Comparison of ENCODE assay signal across 15 cellular contexts in genomic region chr7:74193913-74194312, GRCh38. TPM values are rescaled to one million over a fixed set of nuclear protein-coding genes. Genes with fewer than 3 reads are reported as not detected.
DNase-seq lines count a peak whose midpoint lies in the region; ATAC-seq and TF ChIP-seq lines count a peak whose summit lies in the region.
"Had no signal": no experiment of that assay in that cellular context is flagged by ENCODE, and none has a peak within 500 bp of the region (broad histone marks: within the 10 kb centered on the region; RNA-seq: fewer than 3 reads in every experiment).

No MANE protein-coding gene starts in this region.

- peaks cover 3% of the 10 kb centered on the region for H3K4me1 ChIP-seq in endodermal cell (ENCODE audit: control insufficient read depth, insufficient read depth, low read length)

- peak; percentile 32 for TF ChIP-seq CTCF in endodermal cell (conservative IDR thresholded peaks at IDR 0.05)

- no peaks in the 10 kb centered on the region for H3K27me3 Mint-ChIP-seq in activated T-cell treated with anti-CD3 and anti-CD28 coated beads, Interleukin-2, amount 50 U/mL, for 24 hours
- H3K27me3 Mint-ChIP-seq in T-helper 17 cell (no peaks in the 10 kb centered on the region), endodermal cell (ENCODE audit: insufficient read depth) (no peaks in the 10 kb centered on the region)

- H3K27ac ChIP-seq in endodermal cell (ENCODE audit: low read depth, low read length), result no peak overlapping the region

- no peak overlapping the region for H3K9ac ChIP-seq in endodermal cell (ENCODE audit: extremely low read depth, low read length, poor library complexity, severe bottlenecking)

- no peak overlapping the region for H3K4me3 Mint-ChIP-seq in activated T-cell treated with anti-CD3 and anti-CD28 coated beads, Interleukin-2, amount 50 U/mL, for 24 hours
- no peak overlapping the region for H3K4me3 Mint-ChIP-seq in T-helper 17 cell
- H3K4me3 Mint-ChIP-seq in endodermal cell, result no peak overlapping the region
- H3K4me3 Mint-ChIP-seq in stimulated activated effector memory CD8-positive, alpha-beta T cell treated with anti-CD3 and anti-CD28 coated beads, Interleukin-12 subunit alpha, Interleukin-12 subunit beta, amount 100 ng/mL, for 72 hours, result no peak overlapping the region

- WGBS in endodermal cell (ENCODE audit: insufficient coverage in 1 of 2, insufficient read length in 1 of 2), 2 experiments, result 96 to 100% methylated on average over 6 to 7 of the region's 7 CpGs

- peaks cover 10% of the 10 kb centered on the region for H3K4me1 Mint-ChIP-seq in activated T-cell treated with anti-CD3 and anti-CD28 coated beads, Interleukin-2, amount 50 U/mL, for 24 hours (ENCODE audit: low read depth)
- H3K4me1 Mint-ChIP-seq in T-helper 17 cell (peaks cover 5% of the 10 kb centered on the region), endodermal cell (no peaks in the 10 kb centered on the region)
- peaks cover 5% of the 10 kb centered on the region for H3K4me1 Mint-ChIP-seq in stimulated activated effector memory CD8-positive, alpha-beta T cell treated with anti-CD3 and anti-CD28 coated beads, Interleukin-12 subunit alpha, Interleukin-12 subunit beta, amount 100 ng/mL, for 72 hours

- H3K27ac Mint-ChIP-seq in activated T-cell treated with anti-CD3 and anti-CD28 coated beads, Interleukin-2, amount 50 U/mL, for 24 hours, result peak overlapping the region; percentile 48
- H3K27ac Mint-ChIP-seq in T-helper 17 cell (peak overlapping the region; percentile 16), endodermal cell (no peak overlapping the region)
- H3K27ac Mint-ChIP-seq in stimulated activated effector memory CD8-positive, alpha-beta T cell treated with anti-CD3 and anti-CD28 coated beads, Interleukin-12 subunit alpha, Interleukin-12 subunit beta, amount 100 ng/mL, for 72 hours, result peak overlapping the region; percentile 37

- no peaks in the 10 kb centered on the region for H3K9me3 Mint-ChIP-seq in activated T-cell treated with anti-CD3 and anti-CD28 coated beads, Interleukin-2, amount 50 U/mL, for 24 hours
- H3K9me3 Mint-ChIP-seq in endodermal cell, result no peaks in the 10 kb centered on the region
- H3K9me3 Mint-ChIP-seq in stimulated activated effector memory CD8-positive, alpha-beta T cell treated with anti-CD3 and anti-CD28 coated beads, Interleukin-12 subunit alpha, Interleukin-12 subunit beta, amount 100 ng/mL, for 72 hours, result no peaks in the 10 kb centered on the region

- H3K9me3 ChIP-seq in T-helper 17 cell (ENCODE audit: control insufficient read depth, low read length, poor library complexity, severe bottlenecking) (no peaks in the 10 kb centered on the region), endodermal cell (ENCODE audit: control insufficient read depth, low read length) (no peaks in the 10 kb centered on the region)

- H3K36me3 Mint-ChIP-seq in activated T-cell treated with anti-CD3 and anti-CD28 coated beads, Interleukin-2, amount 50 U/mL, for 24 hours (ENCODE audit: low read depth), result peaks cover 96% of the 10 kb centered on the region
- H3K36me3 Mint-ChIP-seq in T-helper 17 cell (ENCODE audit: low read depth) (peaks cover 4% of the 10 kb centered on the region), endodermal cell (ENCODE audit: low read depth) (peaks cover 79% of the 10 kb centered on the region)
- H3K36me3 Mint-ChIP-seq in stimulated activated effector memory CD8-positive, alpha-beta T cell treated with anti-CD3 and anti-CD28 coated beads, Interleukin-12 subunit alpha, Interleukin-12 subunit beta, amount 100 ng/mL, for 72 hours, result peaks cover 98% of the 10 kb centered on the region

- H3K27me3 ChIP-seq in endodermal cell (ENCODE audit: control insufficient read depth, insufficient read depth, low read length, poor library complexity, severe bottlenecking), result no peaks in the 10 kb centered on the region

- H3K4me3 ChIP-seq in endodermal cell (ENCODE audit: low read length), result no peak overlapping the region

- H3K36me3 ChIP-seq in endodermal cell (ENCODE audit: control insufficient read depth, insufficient read depth, low read length), result peaks cover 75% of the 10 kb centered on the region

- no peak for ATAC-seq in T-helper 17 cell
- no peak for ATAC-seq in stimulated activated effector memory CD8-positive, alpha-beta T cell treated with anti-CD3 and anti-CD28 coated beads, Interleukin-12 subunit alpha, Interleukin-12 subunit beta, amount 100 ng/mL, for 72 hours
- no peak for ATAC-seq in HG03039 (IDR thresholded peaks at IDR 0.05; ENCODE audit: unreplicated experiment)

- DNase-seq in activated T-cell treated with anti-CD3 and anti-CD28 coated beads, Interleukin-2, amount 50 U/mL, for 24 hours, result no peak
- no peak for DNase-seq in activated T-cell treated with anti-CD3 and anti-CD28 coated beads, Interleukin-2, amount 50 U/mL, for 48 hours
- DNase-seq in T-helper 17 cell, result no peak
- DNase-seq in endodermal cell, result no peak
- DNase-seq in stimulated activated effector memory CD8-positive, alpha-beta T cell treated with anti-CD3 and anti-CD28 coated beads, Interleukin-12 subunit alpha, Interleukin-12 subunit beta, amount 100 ng/mL, for 72 hours (ENCODE audit: low spot score in 2 of 2), result no peak
- no peak for DNase-seq in stimulated activated CD4-positive, alpha-beta T cell treated with anti-CD3 and anti-CD28 coated beads, Interleukin-4, amount 100 ng/mL, for 4 hours
- no peak for DNase-seq in stimulated activated CD4-positive, alpha-beta T cell treated with anti-CD3 and anti-CD28 coated beads, Interleukin-12 subunit alpha, Interleukin-12 subunit beta, amount 100 ng/mL, for 4 hours
- DNase-seq: Calu3, Karpas-422, NCI-H187 treated with DMSO at 0.1 percent for 48 hours, NCI-H2171, NCI-H446 treated with DMSO at 0.1 percent for 48 hours, NCI-H774, Right ventricle myocardium superior had no signal

RNA-seq across cellular contexts. Expression of gene LAT2, which starts 15.9 kb away (rescaled TPM):
- total RNA-seq in T-helper 17 cell (1 to 10 TPM; 2.2 to 8.6 TPM), endodermal cell (1 to 10 TPM in 1 of 2 donors, under 1 TPM in 1; 0.55 to 1.0 TPM)
- 0.14 TPM for polyA plus RNA-seq in endodermal cell (2013, experiment 1 of 2)
- not detected for polyA plus RNA-seq in endodermal cell (2013, experiment 2 of 2)

RNA-seq across cellular contexts. Expression of gene EIF4H, which starts 19.8 kb away (rescaled TPM):
- total RNA-seq in T-helper 17 cell, result 100 to 1,000 TPM; 242 to 255 TPM
- 100 to 1,000 TPM; 305 to 346 TPM for total RNA-seq in endodermal cell
- polyA plus RNA-seq in endodermal cell (2013, experiment 1 of 2), result 288 TPM
- 274 TPM for polyA plus RNA-seq in endodermal cell (2013, experiment 2 of 2)
